In genomic region chr1:63343922-63344321, GRCh38 we compare ENCODE assay signal across 1 cellular context.
TF ChIP-seq lines count a peak whose summit lies in the region.

No MANE protein-coding gene starts in this region.

TF ChIP-seq in GM23338, 12 proteins besides CTCF, POLR2A, EP300 and RAD21 (continued from another document):
- TF ChIP-seq ZNF462 (CRISPR knock-in tag; IDR thresholded peaks at IDR 0.05), result peak; percentile 69; the same call in 1 of the 2 replicates
